In the genomic region with DNA sequence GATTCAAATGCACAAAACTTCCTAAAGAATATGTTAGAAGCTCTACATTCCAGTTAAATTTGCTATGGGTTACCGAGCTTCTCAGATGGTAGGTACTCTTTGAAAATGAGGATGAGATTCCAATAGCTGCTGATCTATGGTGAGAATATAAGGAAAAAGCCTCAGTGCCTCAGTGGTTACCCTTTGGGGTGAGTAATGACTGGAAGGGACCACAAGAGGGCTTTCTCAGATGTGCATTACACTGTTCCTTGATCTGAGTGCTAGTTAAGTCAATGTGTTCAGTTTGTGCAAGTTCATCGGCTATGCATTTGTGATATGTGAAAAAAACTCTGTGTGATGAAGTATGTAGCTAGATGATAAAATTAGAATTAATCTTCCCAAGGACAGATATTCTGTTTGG, we compare ENCODE assay signal across 8 cellular contexts. TPM values are rescaled to one million over a fixed set of nuclear protein-coding genes. Genes with fewer than 3 reads are reported as not detected.
DNase-seq lines count a peak whose midpoint lies in the region; ATAC-seq and TF ChIP-seq lines count a peak whose summit lies in the region.

No MANE protein-coding gene starts in this region.

- H3K4me2 ChIP-seq in PC-9, result no peak overlapping the region

- 0 out of 2 replicates have a peak, but pooled peaks cover 4% of the 10 kb centered on the region for H3K79me2 ChIP-seq in PC-9 (ENCODE audit: low read depth)

- ATAC-seq in HG03108 (IDR thresholded peaks at IDR 0.05; ENCODE audit: unreplicated experiment), result peak; percentile 40
- ATAC-seq in GM21447 (IDR thresholded peaks at IDR 0.05; ENCODE audit: unreplicated experiment), result no peak

- 73 to 81% methylated on average over 2 of the region's 2 CpGs for WGBS in thyroid gland, 2 donors

- no peaks in the 10 kb centered on the region for H3K27me3 ChIP-seq in PC-9 (ENCODE audit: insufficient read depth, low read depth)
- H3K27me3 ChIP-seq in thyroid gland, result no peaks in the 10 kb centered on the region

- H3K36me3 ChIP-seq in PC-9 (ENCODE audit: low read depth) (no peaks in the 10 kb centered on the region), thyroid gland (no peaks in the 10 kb centered on the region)

- 0 out of 2 replicates have a peak, but pooled peaks cover 12% of the 10 kb centered on the region for H3K4me1 ChIP-seq in PC-9 (replicated peaks; ENCODE audit: insufficient read depth)
- peaks cover 0 to 10% of the 10 kb centered on the region in 2 donors for H3K4me1 ChIP-seq in thyroid gland

- no peak overlapping the region for H2AFZ ChIP-seq in PC-9

- no peak for TF ChIP-seq POLR2A in thyroid gland (IDR thresholded peaks at IDR 0.05)

- H3K9me2 ChIP-seq in PC-9 (ENCODE audit: insufficient read depth), result no peaks in the 10 kb centered on the region

- POLR2A ChIA-PET in PC-9 (lab: Charles Lee; ENCODE audit: unreplicated experiment), result interaction anchor here (0.6 kb wide), 3 partner anchors 16 to 546 kb away, joined by 3 to 7 read pairs (median 5); no protein-coding TSS in a partner anchor

- no TSS peak for BruUV-seq in PC-9 (replicated peaks; lab: Mats Ljungman, UMichigan)

- CTCF ChIA-PET in PC-9 (lab: Charles Lee), result interaction anchor here (0.9 to 1.2 kb wide), 2 partner anchors 9 to 31 kb away, joined by 3 to 5 read pairs; no protein-coding TSS in a partner anchor

- TF ChIP-seq CTCF in PC-9 (conservative IDR thresholded peaks at IDR 0.05), result peak; percentile 66
- TF ChIP-seq CTCF in thyroid gland (IDR thresholded peaks at IDR 0.05), result peak in 4 of 6 experiments; percentile 10 to 43 (median 33)

- H4K20me1 ChIP-seq in PC-9 (ENCODE audit: insufficient read depth), result no peaks in the 10 kb centered on the region

- no peak overlapping the region for H3K27ac ChIP-seq in PC-9
- no peak overlapping the region for H3K27ac ChIP-seq in thyroid gland

- peaks cover 10% of the 10 kb centered on the region; the same call in 1 of the 2 replicates for H3F3A ChIP-seq in PC-9 (ENCODE audit: insufficient read depth, low read depth)

- H3K4me3 ChIP-seq in PC-9 (no peak overlapping the region), thyroid gland (replicated peaks in 1 of 3) (no peak overlapping the region)

- no peaks in the 10 kb centered on the region for H3K9me3 ChIP-seq in PC-9 (ENCODE audit: insufficient read depth, low read depth)
- H3K9me3 ChIP-seq in thyroid gland, result no peaks in the 10 kb centered on the region

- DNase-seq in stimulated activated CD4-positive, alpha-beta T cell treated with anti-CD3 and anti-CD28 coated beads, Interleukin-15, amount 100 ng/mL, for 24 hours, result peak; percentile 8
- no peak for DNase-seq in stimulated activated CD4-positive, alpha-beta T cell treated with anti-CD3 and anti-CD28 coated beads, Interleukin-2, amount 100 ng/mL, for 24 hours
- no peak for DNase-seq in PC-9
- peak; percentile 20 for DNase-seq in fibroblast of gingiva (ENCODE audit: low read depth)
- no peak for DNase-seq in thyroid gland
- DNase-seq in GM19240 (ENCODE audit: insufficient read length, low spot score), result no peak

- intact Hi-C loops in PC-9 (cut with micrococcal nuclease; ENCODE audit: unreplicated experiment) (no loop called here), thyroid gland (cut with DNase I) (loop anchor here (10.0 kb wide), 1 partner anchor 268 kb away; no protein-coding TSS in a partner anchor)

RNA-seq across cellular contexts. Expression of a gene that starts 3.5 kb away (rescaled TPM):
- total RNA-seq in PC-9 (2021) (40.3 and 42.6 TPM in 2 replicates), thyroid gland (10 to 100 TPM; 10.1 to 19.5 (median 13.0) TPM)

Comparison
In these comparisons a context has a peak if more than half of its experiments do, and no peak if none do; other contexts are left out.
1. DNase-seq: peak in stimulated activated CD4-positive, alpha-beta T cell treated with anti-CD3 and anti-CD28 coated beads, Interleukin-15, amount 100 ng/mL, for 24 hours (single experiment) and fibroblast of gingiva (single experiment); none in stimulated activated CD4-positive, alpha-beta T cell treated with anti-CD3 and anti-CD28 coated beads, Interleukin-2, amount 100 ng/mL, for 24 hours (0 of 2), PC-9 (0 of 2), thyroid gland (0 of 2) and GM19240 (single experiment).